ENCODE assay signal across 21 cellular contexts in genomic region chr1:6471969-6472368, GRCh38. TPM values are rescaled to one million over a fixed set of nuclear protein-coding genes. Genes with fewer than 3 reads are reported as not detected.
DNase-seq lines count a peak whose midpoint lies in the region; ATAC-seq, FAIRE-seq and TF ChIP-seq lines count a peak whose summit lies in the region.
"Had no signal": no experiment of that assay in that cellular context is flagged by ENCODE, and none has a peak within 500 bp of the region (broad histone marks: within the 10 kb centered on the region; RNA-seq: fewer than 3 reads in every experiment).

No MANE protein-coding gene starts in this region.

- H3K4me1 ChIP-seq in kidney (ENCODE audit: control insufficient read depth in 1 of 2, insufficient read depth in 1 of 2, low read depth in 1 of 2, low read length in 2 of 2) = no peaks in the 10 kb centered on the region
- H3K4me1 ChIP-seq in A673 (ENCODE audit: insufficient read depth, low read length, poor library complexity, severe bottlenecking) = no peaks in the 10 kb centered on the region
- H3K4me1 ChIP-seq: adrenal gland had no signal

- H3K9ac ChIP-seq in kidney (ENCODE audit: low read length in 2 of 2) = no peak overlapping the region

- H3K27me3 ChIP-seq in A673 (replicated peaks; ENCODE audit: insufficient read depth, low read depth, low read length, poor library complexity) = no peaks in the 10 kb centered on the region
- H3K27me3 ChIP-seq: adrenal gland had no signal

- FAIRE-seq in kidney (lab: Jason Lieb, UNC) (no peak), GM19239 (lab: Jason Lieb, UNC) (no peak)
- FAIRE-seq: urothelium cell line had no signal

- POLR2A ChIA-PET in RWPE1 (lab: Yijun Ruan, JAX; ENCODE audit: low non-redundant PET) = no interaction called here
- POLR2A ChIA-PET in A673 (lab: Charles Lee; ENCODE audit: low non-redundant PET) = no interaction called here

- ATAC-seq in HG03280 (IDR thresholded peaks at IDR 0.05; ENCODE audit: unreplicated experiment) = no peak
- ATAC-seq: left cardiac atrium; naive thymus-derived CD4-positive, alpha-beta T cell had no signal

- H3K27ac ChIP-seq in RWPE1 (peak overlapping the region; percentile 79), kidney (ENCODE audit: low read depth in 2 of 2, low read length in 2 of 2) (no peak overlapping the region), skin epidermis (peak overlapping the region in 17 of 21 experiments; percentile 10 to 83 (median 70)), A673 (ENCODE audit: low read depth, low read length, poor library complexity, severe bottlenecking) (no peak overlapping the region)
- H3K27ac ChIP-seq: adrenal gland, spleen had no signal

- BruUV-seq in A673 (replicated peaks; lab: Mats Ljungman, UMichigan) = no TSS peak

- intact Hi-C loops in kidney (cut with DNase I) (no loop called here), A673 (cut with micrococcal nuclease; ENCODE audit: unreplicated experiment) (no loop called here)

- H3K36me3 ChIP-seq in kidney (ENCODE audit: control insufficient read depth in 1 of 2, insufficient read depth in 2 of 2, low read length in 2 of 2) = no peaks in the 10 kb centered on the region
- no peaks in the 10 kb centered on the region for H3K36me3 ChIP-seq in A673 (ENCODE audit: insufficient read depth, low read length, poor library complexity, severe bottlenecking)

- DNase-seq in ELF-1 (ENCODE audit: low read depth, low spot score) = peak; percentile 55
- peak; percentile 68 for DNase-seq in RWPE1 (ENCODE audit: low spot score)
- DNase-seq in kidney = peak; percentile 79
- DNase-seq in GM19239 (ENCODE audit: insufficient read length, low spot score) = no peak
- no peak for DNase-seq in DMS79 treated with DMSO at 0.1 percent for 48 hours (lab: John Stamatoyannopoulos, UW)
- no peak for DNase-seq in A673 (ENCODE audit: low spot score)
- DNase-seq: activated CD4-positive, alpha-beta T cell treated with anti-CD3 and anti-CD28 coated beads for 1 hour; adrenal gland; effector CD8-positive, alpha-beta T cell; EL; left cardiac atrium; naive thymus-derived CD4-positive, alpha-beta T cell; NCI-H1092 treated with DMSO at 0.1 percent for 48 hours; NCI-H69; spleen; T-helper 9 cell had no signal

- H3K4me3 ChIP-seq in kidney (ENCODE audit: low read length in 2 of 2) (no peak overlapping the region), skin epidermis (no peak overlapping the region), A673 (ENCODE audit: low read depth, low read length, poor library complexity, severe bottlenecking) (no peak overlapping the region)
- H3K4me3 ChIP-seq: adrenal gland, spleen had no signal

- TF ChIP-seq CTCF in RWPE1 (conservative IDR thresholded peaks at IDR 0.05; ENCODE audit: low read depth) = no peak
- TF ChIP-seq CTCF in kidney (IDR thresholded peaks at IDR 0.05; ENCODE audit: borderline replicate concordance, extremely low read depth, insufficient read depth) = no peak
- TF ChIP-seq CTCF in A673 (conservative IDR thresholded peaks at IDR 0.05; ENCODE audit: low read depth, low read length) = no peak

- CTCF ChIA-PET in RWPE1 (lab: Yijun Ruan, JAX) = interaction anchor here (0.6 to 1.0 kb wide), 8 partner anchors 9 to 226 kb away, joined by 3 to 4 read pairs (median 3); no protein-coding TSS in a partner anchor
- CTCF ChIA-PET in A673 (lab: Charles Lee) = no interaction called here

- no peaks in the 10 kb centered on the region for H3K9me3 ChIP-seq in kidney (ENCODE audit: control insufficient read depth in 1 of 2, low read length in 2 of 2)
- no peaks in the 10 kb centered on the region for H3K9me3 ChIP-seq in A673 (ENCODE audit: low read depth, low read length, poor library complexity, severe bottlenecking)
- H3K9me3 ChIP-seq: adrenal gland, spleen had no signal

RNA-seq across cellular contexts. Expression of gene TNFRSF25, which starts 6.0 kb away (rescaled TPM):
- 13.8 TPM for total RNA-seq in kidney
- polyA plus RNA-seq in kidney (ENCODE audit: insufficient read depth, low read depth, low replicate concordance) = 7.6 TPM
- total RNA-seq in A673 (2021) = 0.97 and 1.5 TPM in 2 replicates

RNA-seq across cellular contexts. Expression of gene PLEKHG5, which starts 19.5 kb away (rescaled TPM):
- 14.0 TPM for total RNA-seq in kidney
- polyA plus RNA-seq in kidney (ENCODE audit: insufficient read depth, low read depth, low replicate concordance) = 4.4 TPM
- 0.86 and 2.3 TPM in 2 replicates for total RNA-seq in A673 (2021)
- polyA plus RNA-seq: IgD-negative memory B cell had no signal

RNA-seq across cellular contexts. Expression of gene ESPN, which starts 47.4 kb away (rescaled TPM):
- total RNA-seq in kidney (14.2 TPM), A673 (2021) (not detected in 2 replicates)
- polyA plus RNA-seq in kidney (ENCODE audit: insufficient read depth, low read depth, low replicate concordance) = 112 TPM
- total RNA-seq: OCI-LY7 had no signal
- polyA plus RNA-seq: IgD-negative memory B cell had no signal

RNA-seq across cellular contexts. Expression of gene HES2, which starts 52.2 kb away (rescaled TPM):
- 1.3 TPM for total RNA-seq in kidney
- 1.6 TPM for polyA plus RNA-seq in kidney (ENCODE audit: insufficient read depth, low read depth, low replicate concordance)
- not detected in 2 replicates for total RNA-seq in A673 (2021)
- total RNA-seq: OCI-LY7 had no signal
- polyA plus RNA-seq: IgD-negative memory B cell; naive thymus-derived CD4-positive, alpha-beta T cell had no signal

Comparison
In these comparisons a context has a peak if more than half of its experiments do, and no peak if none do; other contexts are left out.
1. DNase-seq: peak in ELF-1 (single experiment), RWPE1 (single experiment) and kidney (single experiment); none in GM19239 (single experiment), DMS79 treated with DMSO at 0.1 percent for 48 hours (single experiment) and A673 (single experiment).
2. H3K27ac ChIP-seq: peak in RWPE1 (single experiment) and skin epidermis (17 of 21); none in kidney (0 of 2) and A673 (single experiment).
3. RNA of gene ESPN, which starts 47.4 kb away (total RNA-seq): 14.2 TPM in kidney (single experiment); not detected in A673; every median in the first group is over 10 times any median in the second.